ENCODE assay signal across 22 cellular contexts in genomic region chr9:115237383-115238087, GRCh38.
DNase-seq lines count a peak whose midpoint lies in the region; ATAC-seq and TF ChIP-seq lines count a peak whose summit lies in the region.
"Had no signal": no experiment of that assay in that cellular context is flagged by ENCODE, and none has a peak within 500 bp of the region (broad histone marks: within the 10 kb centered on the region; RNA-seq: fewer than 3 reads in every experiment).

No MANE protein-coding gene starts in this region.

- CTCF ChIA-PET in T-cell (lab: Charles Lee) = no interaction called here

- H3K36me3 Mint-ChIP-seq in T-cell = no peaks in the 10 kb centered on the region
- H3K36me3 Mint-ChIP-seq: activated CD4-positive, alpha-beta memory T cell treated with anti-CD3 and anti-CD28 coated beads for 36 hours; CD14-positive monocyte had no signal

- H3K4me3 ChIP-seq in AG09309 (ENCODE audit: control insufficient read depth, low read depth, low read length) (no peak overlapping the region), adipocyte (ENCODE audit: low read length) (peak overlapping the region; percentile 58), heart right ventricle (no peak overlapping the region)
- H3K4me3 ChIP-seq: dorsolateral prefrontal cortex, K562, PC-9, SJSA1 had no signal

- H3K27me3 ChIP-seq in adipocyte (replicated peaks; ENCODE audit: control insufficient read depth, insufficient read depth, low read length) (no peaks in the 10 kb centered on the region), heart right ventricle (no peaks in the 10 kb centered on the region)
- H3K27me3 ChIP-seq: dorsolateral prefrontal cortex, SJSA1 had no signal

- no peak overlapping the region for H3K4me3 Mint-ChIP-seq in T-cell
- H3K4me3 Mint-ChIP-seq: activated CD4-positive, alpha-beta memory T cell treated with anti-CD3 and anti-CD28 coated beads for 36 hours; CD14-positive monocyte; T-helper 17 cell had no signal

- peaks cover 26 to 37% of the 10 kb centered on the region in 2 donors for H3K27me3 Mint-ChIP-seq in T-cell

- intact Hi-C loops in heart right ventricle (cut with DNase I) = loop anchor here in 1 of 10 donors (10.0 kb wide), 1 partner anchor 57 kb away; no protein-coding TSS in a partner anchor

- TF ChIP-seq CTCF in AG09309 (IDR thresholded peaks at IDR 0.05; ENCODE audit: control insufficient read depth, insufficient read depth, low read depth, low read length, missing control alignments) (no peak), heart right ventricle (IDR thresholded peaks at IDR 0.05) (no peak)

- no peak overlapping the region for H3K27ac Mint-ChIP-seq in T-cell
- H3K27ac Mint-ChIP-seq: activated CD4-positive, alpha-beta memory T cell treated with anti-CD3 and anti-CD28 coated beads for 36 hours; CD14-positive monocyte; T-helper 17 cell had no signal

- no peaks in the 10 kb centered on the region for H3K36me3 ChIP-seq in adipocyte (ENCODE audit: control insufficient read depth, insufficient read depth, low read length, severe bottlenecking)
- H3K36me3 ChIP-seq in heart right ventricle = no peaks in the 10 kb centered on the region
- H3K36me3 ChIP-seq: SJSA1, WERI-Rb-1 had no signal

- peak; percentile 27 for DNase-seq in AG09309 (ENCODE audit: low read depth)
- DNase-seq in adipocyte (ENCODE audit: low read depth) = peak; percentile 49
- peak in 1 of 2 donors; percentile 20 for DNase-seq in heart right ventricle
- peak; percentile 48 for DNase-seq in renal cortical epithelial cell (ENCODE audit: low read depth)
- no peak for DNase-seq in effector CD4-positive, alpha-beta T cell
- DNase-seq in mucosa of gallbladder (ENCODE audit: low spot score) = no peak
- no peak for DNase-seq in T-cell
- DNase-seq: activated CD4-positive, alpha-beta memory T cell treated with anti-CD3 and anti-CD28 coated beads for 36 hours; activated naive CD4-positive, alpha-beta T cell; amygdala; caudate nucleus; dorsolateral prefrontal cortex; GF-D8; NCI-H1436 treated with DMSO at 0.1 percent for 48 hours; PC-9; T-helper 17 cell; WERI-Rb-1 had no signal

- 72 to 83% methylated on average over 7 of the region's 7 CpGs for WGBS in heart right ventricle, 2 donors

- peak overlapping the region; percentile 64 for H3K9ac ChIP-seq in adipocyte (ENCODE audit: low read length)

- H3K4me1 Mint-ChIP-seq in T-cell = no peaks in the 10 kb centered on the region
- H3K4me1 Mint-ChIP-seq: CD14-positive monocyte, T-helper 17 cell had no signal

- H3K27ac ChIP-seq in heart right ventricle = peak overlapping the region in 2 of 10 donors; percentile 22 to 44
- H3K27ac ChIP-seq: dorsolateral prefrontal cortex, PC-9, SJSA1, WERI-Rb-1 had no signal

- H3K4me1 ChIP-seq in adipocyte (ENCODE audit: control insufficient read depth, insufficient read depth, low read length) (peaks cover 36% of the 10 kb centered on the region), heart right ventricle (peaks cover 0 to 4% (median 0%) of the 10 kb centered on the region in 9 donors)

- no peaks in the 10 kb centered on the region for H3K9me3 ChIP-seq in adipocyte (ENCODE audit: control insufficient read depth, low read length)
- no peaks in the 10 kb centered on the region for H3K9me3 ChIP-seq in heart right ventricle
- H3K9me3 ChIP-seq: SJSA1 had no signal

- ATAC-seq in heart right ventricle (peak; percentile 39 to 85 (median 54)), T-cell (replicated peaks in 1 of 4) (no peak), GM19395 (IDR thresholded peaks at IDR 0.05; ENCODE audit: unreplicated experiment) (no peak)
- ATAC-seq: K562, left lobe of liver, T-helper 17 cell had no signal

- H3K9me3 Mint-ChIP-seq in T-cell = peaks cover 0 to 4% (median 0%) of the 10 kb centered on the region in 3 donors
- H3K9me3 Mint-ChIP-seq: activated CD4-positive, alpha-beta memory T cell treated with anti-CD3 and anti-CD28 coated beads for 36 hours had no signal

- POLR2A ChIA-PET in T-cell (lab: Charles Lee) = no interaction called here

Comparison
In these comparisons a context has a peak if more than half of its experiments do, and no peak if none do; other contexts are left out.
1. DNase-seq: peak in AG09309 (single experiment), adipocyte (single experiment) and renal cortical epithelial cell (single experiment); none in effector CD4-positive, alpha-beta T cell (single experiment), mucosa of gallbladder (single experiment) and T-cell (0 of 34).
2. ATAC-seq: peak in heart right ventricle (8 of 8); none in T-cell (0 of 4) and GM19395 (single experiment).